In genomic region chr6:75842191-75842590, GRCh38 we compare ENCODE assay signal across 24 cellular contexts.
"Had no signal": no experiment of that assay in that cellular context is flagged by ENCODE, and none has a peak within 500 bp of the region (broad histone marks: within the 10 kb centered on the region; RNA-seq: fewer than 3 reads in every experiment).

No MANE protein-coding gene starts in this region.

- H3K27ac Mint-ChIP-seq: activated CD4-positive, alpha-beta T cell treated with anti-CD3 and anti-CD28 coated beads, Interleukin-2, amount 10 ng/mL, durations not matched to agents 7 days and 5 days; activated naive CD4-positive, alpha-beta T cell treated with anti-CD3 and anti-CD28 coated beads, Interleukin-2, amount 50 U/mL, for 24 hours; endodermal cell; immature natural killer cell; natural killer cell had no signal

- H3K36me3 Mint-ChIP-seq: natural killer cell had no signal

- DNase-seq: activated CD4-positive, alpha-beta T cell treated with anti-CD3 and anti-CD28 coated beads, Interleukin-2, amount 10 ng/mL, durations not matched to agents 7 days and 5 days; activated CD8-positive, alpha-beta memory T cell treated with anti-CD3 and anti-CD28 coated beads, Interleukin-2, amount 50 U/mL, for 48 hours; activated effector memory CD4-positive, alpha-beta T cell treated with anti-CD3 and anti-CD28 coated beads, Interleukin-2, amount 50 U/mL, for 16 hours; activated T-cell treated with anti-CD3 and anti-CD28 coated beads, Interleukin-2, amount 50 U/mL, for 48 hours; adrenal gland; body of pancreas; endodermal cell; erythroblast; gastrocnemius medialis; heart left ventricle; immature natural killer cell; mesendoderm; natural killer cell; pancreas; stimulated activated CD4-positive, alpha-beta T cell treated with anti-CD3 and anti-CD28 coated beads, Interleukin-12 subunit alpha, Interleukin-12 subunit beta, amount 100 ng/mL, for 4 hours; stimulated activated CD4-positive, alpha-beta T cell treated with anti-CD3 and anti-CD28 coated beads, Interleukin-1b, Interleukin-23, amount 100 ng/mL, for 48 hours; stimulated activated naive CD4-positive, alpha-beta T cell treated with Interleukin-2 at 50 U/mL for 16 hours; substantia nigra; T-helper 1 cell; T1000; tibial artery had no signal

- H3K9me3 Mint-ChIP-seq: activated CD4-positive, alpha-beta T cell treated with anti-CD3 and anti-CD28 coated beads, Interleukin-2, amount 10 ng/mL, durations not matched to agents 7 days and 5 days; activated naive CD4-positive, alpha-beta T cell treated with anti-CD3 and anti-CD28 coated beads, Interleukin-2, amount 50 U/mL, for 24 hours; endodermal cell; immature natural killer cell; natural killer cell had no signal

- H3K27me3 Mint-ChIP-seq: activated CD4-positive, alpha-beta T cell treated with anti-CD3 and anti-CD28 coated beads, Interleukin-2, amount 10 ng/mL, durations not matched to agents 7 days and 5 days; activated naive CD4-positive, alpha-beta T cell treated with anti-CD3 and anti-CD28 coated beads, Interleukin-2, amount 50 U/mL, for 24 hours had no signal

- H3K4me1 Mint-ChIP-seq: activated CD4-positive, alpha-beta T cell treated with anti-CD3 and anti-CD28 coated beads, Interleukin-2, amount 10 ng/mL, durations not matched to agents 7 days and 5 days; activated naive CD4-positive, alpha-beta T cell treated with anti-CD3 and anti-CD28 coated beads, Interleukin-2, amount 50 U/mL, for 24 hours; endodermal cell; immature natural killer cell; natural killer cell had no signal

- H3K36me3 ChIP-seq: adrenal gland, gastrocnemius medialis, pancreas had no signal

- H3K4me1 ChIP-seq: adrenal gland, gastrocnemius medialis, tibial artery had no signal

- H3K27me3 ChIP-seq: adrenal gland, body of pancreas, gastrocnemius medialis, heart left ventricle, pancreas, tibial artery had no signal

- H3K27ac ChIP-seq: adrenal gland, body of pancreas, gastrocnemius medialis, pancreas, tibial artery had no signal

- H3K4me3 Mint-ChIP-seq: activated CD4-positive, alpha-beta T cell treated with anti-CD3 and anti-CD28 coated beads, Interleukin-2, amount 10 ng/mL, durations not matched to agents 7 days and 5 days; activated naive CD4-positive, alpha-beta T cell treated with anti-CD3 and anti-CD28 coated beads, Interleukin-2, amount 50 U/mL, for 24 hours; endodermal cell; immature natural killer cell; natural killer cell had no signal

- H3K4me3 ChIP-seq: adrenal gland, body of pancreas, gastrocnemius medialis, heart left ventricle, pancreas, tibial artery had no signal

- ATAC-seq: activated CD4-positive, CD25-positive, alpha-beta regulatory T cell treated with anti-CD3 and anti-CD28 coated beads, Interleukin-2, amount 50 U/mL, for 24 hours; body of pancreas; gastrocnemius medialis; heart left ventricle; natural killer cell; pancreas had no signal

- H3K9me3 ChIP-seq: adrenal gland, gastrocnemius medialis, heart left ventricle, pancreas, tibial artery had no signal

- FAIRE-seq: colon, pancreas had no signal
